8 cellular contexts compared by ENCODE assay signal in the genomic region with DNA sequence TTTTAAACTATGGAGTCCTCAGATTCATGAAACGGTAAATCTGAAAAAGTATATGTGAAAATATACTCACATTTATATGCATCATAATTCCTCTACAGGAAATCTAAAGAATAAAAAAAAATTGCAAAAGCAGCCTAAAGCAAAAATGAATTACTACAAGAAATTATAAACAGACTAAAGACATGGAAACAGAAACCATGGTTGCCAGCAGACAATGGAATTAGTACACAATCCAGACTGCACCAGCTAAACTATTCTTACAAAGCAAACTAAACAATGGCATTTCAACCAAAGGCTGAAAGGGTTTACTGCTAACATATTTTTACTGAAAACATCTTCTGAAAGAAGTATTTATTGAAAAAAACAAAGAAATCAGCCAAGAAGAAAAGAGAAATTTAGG. TPM values are rescaled to one million over a fixed set of nuclear protein-coding genes. Genes with fewer than 3 reads are reported as not detected.
"Had no signal": no experiment of that assay in that cellular context is flagged by ENCODE, and none has a peak within 500 bp of the region (broad histone marks: within the 10 kb centered on the region; RNA-seq: fewer than 3 reads in every experiment).

No MANE protein-coding gene starts in this region.

- H3K4me3 ChIP-seq: GM23248 had no signal

- H3K9ac ChIP-seq: GM23248 had no signal

- H3K27ac ChIP-seq: GM23248 had no signal

- H3K27me3 Mint-ChIP-seq: IgD-negative memory B cell had no signal

- H3K36me3 Mint-ChIP-seq: IgD-negative memory B cell had no signal

- H2AFZ ChIP-seq: GM23248 had no signal

- DNase-seq: GM23248, GOT3, H9, HCEC 1CT, KG1 had no signal

- FAIRE-seq: HTR-8/SVneo had no signal

- H3K27ac Mint-ChIP-seq: H9, IgD-negative memory B cell had no signal

- H3K4me3 Mint-ChIP-seq: H9 had no signal

- H3K4me1 Mint-ChIP-seq: H9 had no signal

RNA-seq across cellular contexts. Expression of a gene that starts 51.6 kb away (rescaled TPM):
- total RNA-seq: GM23248, H4 had no signal
- polyA plus RNA-seq: GM23248, IgD-negative memory B cell had no signal
